1 cellular context compared by ENCODE assay signal in genomic region chr3:10968390-10968789, GRCh38.
TF ChIP-seq lines count a peak whose summit lies in the region.

No MANE protein-coding gene starts in this region.

TF ChIP-seq in GM23338, 12 proteins besides CTCF, POLR2A, EP300 and RAD21 (continued from another document):
- TF ChIP-seq, protein P1, sequence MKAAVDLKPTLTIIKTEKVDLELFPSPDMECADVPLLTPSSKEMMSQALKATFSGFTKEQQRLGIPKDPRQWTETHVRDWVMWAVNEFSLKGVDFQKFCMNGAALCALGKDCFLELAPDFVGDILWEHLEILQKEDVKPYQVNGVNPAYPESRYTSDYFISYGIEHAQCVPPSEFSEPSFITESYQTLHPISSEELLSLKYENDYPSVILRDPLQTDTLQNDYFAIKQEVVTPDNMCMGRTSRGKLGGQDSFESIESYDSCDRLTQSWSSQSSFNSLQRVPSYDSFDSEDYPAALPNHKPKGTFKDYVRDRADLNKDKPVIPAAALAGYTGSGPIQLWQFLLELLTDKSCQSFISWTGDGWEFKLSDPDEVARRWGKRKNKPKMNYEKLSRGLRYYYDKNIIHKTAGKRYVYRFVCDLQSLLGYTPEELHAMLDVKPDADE (IDR thresholded peaks at IDR 0.05) = no peak
- no peak for TF ChIP-seq JUNB (IDR thresholded peaks at IDR 0.05; ENCODE audit: unreplicated experiment)
- no peak for TF ChIP-seq NANOG (IDR thresholded peaks at IDR 0.05; ENCODE audit: borderline replicate concordance)
- no peak for TF ChIP-seq CREB1 (CRISPR knock-in tag; IDR thresholded peaks at IDR 0.05; ENCODE audit: low read depth)
- TF ChIP-seq ZNF331 (CRISPR knock-in tag; IDR thresholded peaks at IDR 0.05; ENCODE audit: low read depth) = no peak
